29 cellular contexts compared by ENCODE assay signal in the genomic region with DNA sequence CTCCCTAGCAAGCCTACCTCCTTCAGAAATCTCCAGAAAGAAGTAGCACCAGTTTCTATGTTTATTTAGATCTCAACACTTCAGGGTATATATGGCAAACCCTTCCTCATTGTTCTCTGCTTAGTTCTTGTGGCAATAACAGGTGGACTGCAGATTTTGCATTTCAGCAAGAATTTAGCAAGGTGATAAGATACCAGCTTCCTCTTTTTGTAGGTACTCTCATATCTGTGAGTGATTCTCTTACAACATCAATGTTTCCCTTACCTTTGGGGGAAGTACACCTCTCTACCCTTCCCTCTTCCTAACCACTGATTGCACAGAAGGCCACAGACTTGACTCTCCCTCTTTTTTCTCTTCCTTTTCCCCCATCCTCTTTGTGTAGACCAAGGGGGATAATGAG.
DNase-seq lines count a peak whose midpoint lies in the region; ATAC-seq, FAIRE-seq and TF ChIP-seq lines count a peak whose summit lies in the region.
"Had no signal": no experiment of that assay in that cellular context is flagged by ENCODE, and none has a peak within 500 bp of the region (broad histone marks: within the 10 kb centered on the region; RNA-seq: fewer than 3 reads in every experiment).

No MANE protein-coding gene starts in this region.

- peak overlapping the region; percentile 46 for H3K4me3 Mint-ChIP-seq in memory B cell
- H3K4me3 Mint-ChIP-seq: GM23338; neural crest cell; stimulated activated effector memory CD8-positive, alpha-beta T cell treated with anti-CD3 and anti-CD28 coated beads, Interleukin-12 subunit alpha, Interleukin-12 subunit beta, amount 100 ng/mL, for 72 hours had no signal

- TF ChIP-seq CTCF in HL-60 (IDR thresholded peaks at IDR 0.05; ENCODE audit: insufficient read depth, low read length) (no peak), smooth muscle cell (IDR thresholded peaks at IDR 0.05; ENCODE audit: borderline replicate concordance, insufficient read depth, poor library complexity, severe bottlenecking) (no peak)

- no peaks in the 10 kb centered on the region for H3K4me1 ChIP-seq in smooth muscle cell (ENCODE audit: low read depth)
- H3K4me1 ChIP-seq: BLaER1 treated with 17β-estradiol and CSF1 and Interleukin-3, amounts not matched to agents 10 nM and 100 nM; Caco-2 had no signal

- H3K4me3 ChIP-seq in HL-60 (replicated peaks; ENCODE audit: insufficient read depth, low read length) (no peak overlapping the region), H7 (ENCODE audit: insufficient read depth, low read depth, low read length) (no peak overlapping the region), smooth muscle cell (no peak overlapping the region)
- H3K4me3 ChIP-seq: BLaER1 treated with 17β-estradiol and CSF1 and Interleukin-3, amounts not matched to agents 10 nM and 100 nM; esophagus squamous epithelium; GM23338; lung; suprapubic skin had no signal

- no peaks in the 10 kb centered on the region for H3K27me3 Mint-ChIP-seq in memory B cell

- H3K4me2 ChIP-seq in smooth muscle cell: no peak overlapping the region
- H3K4me2 ChIP-seq: BLaER1 treated with 17β-estradiol and CSF1 and Interleukin-3, amounts not matched to agents 10 nM and 100 nM; GM23338; SK-N-SH had no signal

- H3K79me2 ChIP-seq in smooth muscle cell (ENCODE audit: low read depth): no peaks in the 10 kb centered on the region

- no peak overlapping the region for H2AFZ ChIP-seq in smooth muscle cell (ENCODE audit: low read depth)
- H2AFZ ChIP-seq: GM23338 had no signal

- no peak overlapping the region; the same call in 1 of the 2 replicates for H3K27ac ChIP-seq in HL-60 (replicated peaks)
- no peak overlapping the region for H3K27ac ChIP-seq in smooth muscle cell (ENCODE audit: low read depth)
- H3K27ac ChIP-seq: BLaER1 treated with 17β-estradiol and CSF1 and Interleukin-3, amounts not matched to agents 10 nM and 100 nM; esophagus squamous epithelium; suprapubic skin had no signal

- FAIRE-seq in GM18507 (lab: Jason Lieb, UNC): peak; percentile 39
- FAIRE-seq: endometrium, frontal cortex had no signal

- ATAC-seq in GM19452 (IDR thresholded peaks at IDR 0.05; ENCODE audit: unreplicated experiment): peak; percentile 60
- ATAC-seq in memory B cell (ENCODE audit: low read depth): peak; percentile 97
- no peak for ATAC-seq in HG03565 (IDR thresholded peaks at IDR 0.05; ENCODE audit: unreplicated experiment)
- ATAC-seq: GM23338; sciatic nerve; stimulated activated effector memory CD8-positive, alpha-beta T cell treated with anti-CD3 and anti-CD28 coated beads, Interleukin-12 subunit alpha, Interleukin-12 subunit beta, amount 100 ng/mL, for 72 hours had no signal

- H3K36me3 ChIP-seq in H7 (replicated peaks; ENCODE audit: control insufficient read depth, insufficient read depth, low read length) (no peaks in the 10 kb centered on the region), smooth muscle cell (ENCODE audit: low read depth) (no peaks in the 10 kb centered on the region)
- H3K36me3 ChIP-seq: BLaER1 treated with 17β-estradiol and CSF1 and Interleukin-3, amounts not matched to agents 10 nM and 100 nM; esophagus squamous epithelium; suprapubic skin had no signal

- no peaks in the 10 kb centered on the region for H3K27me3 ChIP-seq in HL-60 (ENCODE audit: insufficient read depth, poor library complexity, severe bottlenecking)
- H3K27me3 ChIP-seq in H7 (ENCODE audit: control insufficient read depth, insufficient read depth, low read length): no peaks in the 10 kb centered on the region
- no peaks in the 10 kb centered on the region for H3K27me3 ChIP-seq in smooth muscle cell (ENCODE audit: low read depth)
- H3K27me3 ChIP-seq: BLaER1 treated with 17β-estradiol and CSF1 and Interleukin-3, amounts not matched to agents 10 nM and 100 nM; esophagus squamous epithelium; suprapubic skin had no signal

- no peaks in the 10 kb centered on the region for H3K36me3 Mint-ChIP-seq in memory B cell
- H3K36me3 Mint-ChIP-seq: stimulated activated effector memory CD8-positive, alpha-beta T cell treated with anti-CD3 and anti-CD28 coated beads, Interleukin-12 subunit alpha, Interleukin-12 subunit beta, amount 100 ng/mL, for 72 hours had no signal

- DNase-seq in GM18507 (ENCODE audit: extremely low spot score, insufficient read length, low read depth) (no peak), HL-60 (ENCODE audit: low read depth in 1 of 2, low spot score in 1 of 2) (peak; percentile 20 to 30), memory B cell (ENCODE audit: low spot score in 2 of 2) (peak in 1 of 2 donors; percentile 45), H7 (no peak), COLO668 (lab: John Stamatoyannopoulos, UW; ENCODE audit: unreplicated experiment) (no peak), smooth muscle cell (lab: John Stamatoyannopoulos, UW; ENCODE audit: unreplicated experiment) (no peak)
- DNase-seq: activated gamma-delta T cell treated with Interleukin-2 at 50 U/mL for 16 hours; activated T-cell treated with anti-CD3 and anti-CD28 coated beads for 4 hours; Caco-2; dermis blood vessel endothelial cell; esophagus squamous epithelium; KG1; MV-4-11; NCI-H146; NCI-H446 treated with DMSO at 0.1 percent for 48 hours; OCI-M1; SK-N-SH; stimulated activated CD4-positive, alpha-beta T cell treated with anti-CD3 and anti-CD28 coated beads, Interleukin-4, amount 100 ng/mL, for 24 hours had no signal

- peak overlapping the region; percentile 92 for H3K27ac Mint-ChIP-seq in memory B cell
- H3K27ac Mint-ChIP-seq: GM23338; stimulated activated effector memory CD8-positive, alpha-beta T cell treated with anti-CD3 and anti-CD28 coated beads, Interleukin-12 subunit alpha, Interleukin-12 subunit beta, amount 100 ng/mL, for 72 hours had no signal

- H3K9me3 Mint-ChIP-seq in memory B cell: peaks cover 3% of the 10 kb centered on the region
- H3K9me3 Mint-ChIP-seq: GM23338; stimulated activated effector memory CD8-positive, alpha-beta T cell treated with anti-CD3 and anti-CD28 coated beads, Interleukin-12 subunit alpha, Interleukin-12 subunit beta, amount 100 ng/mL, for 72 hours had no signal

- H4K20me1 ChIP-seq in smooth muscle cell (ENCODE audit: low read depth): no peaks in the 10 kb centered on the region
- H4K20me1 ChIP-seq: BLaER1 treated with 17β-estradiol and CSF1 and Interleukin-3, amounts not matched to agents 10 nM and 100 nM had no signal

- H3K9me3 ChIP-seq in smooth muscle cell (replicated peaks; ENCODE audit: low read depth): no peaks in the 10 kb centered on the region
- H3K9me3 ChIP-seq: Caco-2, esophagus squamous epithelium, SK-N-SH, suprapubic skin had no signal

- H3F3A ChIP-seq in smooth muscle cell (ENCODE audit: low read depth): no peaks in the 10 kb centered on the region

- no peak overlapping the region for H3K9ac ChIP-seq in smooth muscle cell (ENCODE audit: low read depth)
- H3K9ac ChIP-seq: BLaER1 treated with 17β-estradiol and CSF1 and Interleukin-3, amounts not matched to agents 10 nM and 100 nM; SK-N-SH had no signal

- H3K4me1 Mint-ChIP-seq in memory B cell: peaks cover 19% of the 10 kb centered on the region
- H3K4me1 Mint-ChIP-seq: GM23338; neural crest cell; stimulated activated effector memory CD8-positive, alpha-beta T cell treated with anti-CD3 and anti-CD28 coated beads, Interleukin-12 subunit alpha, Interleukin-12 subunit beta, amount 100 ng/mL, for 72 hours had no signal

Comparison
In these comparisons a context has a peak if more than half of its experiments do, and no peak if none do; other contexts are left out.
1. DNase-seq: peak in HL-60 (2 of 2); none in GM18507 (single experiment), H7 (single experiment), COLO668 (single experiment) and smooth muscle cell (single experiment).